In genomic region chr12:12048266-12048665, GRCh38 we compare ENCODE assay signal across 21 cellular contexts. TPM values are rescaled to one million over a fixed set of nuclear protein-coding genes. Genes with fewer than 3 reads are reported as not detected.
"Had no signal": no experiment of that assay in that cellular context is flagged by ENCODE, and none has a peak within 500 bp of the region (broad histone marks: within the 10 kb centered on the region; RNA-seq: fewer than 3 reads in every experiment).

No MANE protein-coding gene starts in this region.

- H3K36me3 ChIP-seq: MG63, SJSA1 had no signal

- H3K4me3 ChIP-seq: MG63, SJSA1, SK-N-MC had no signal

- DNase-seq: Karpas-422, KG1, MG63, NCI-H1092 treated with DMSO at 0.1 percent for 48 hours, NCI-H1436, NCI-H187, NCI-H2029, NCI-H2081 treated with DMSO at 0.1 percent for 48 hours, NCI-H2171, NCI-H226, NCI-H446, NCI-H510A, NCI-H524 treated with DMSO at 0.1 percent for 48 hours, NCI-H69, NCI-H774, Right ventricle myocardium superior, RPMI8226, SIG-M5 had no signal

- FAIRE-seq: RCC 7860 had no signal

- H3K4me1 ChIP-seq: SJSA1 had no signal

- H3K27ac ChIP-seq: SJSA1, SK-N-MC had no signal

- H3K27me3 ChIP-seq: SJSA1 had no signal

- H3K9me3 ChIP-seq: MG63, SJSA1 had no signal

RNA-seq across cellular contexts. Expression of gene BCL2L14, which starts 22.5 kb away (rescaled TPM):
- total RNA-seq: Right ventricle myocardium superior, SJSA1 had no signal
